ENCODE assay signal across 15 cellular contexts in the genomic region with DNA sequence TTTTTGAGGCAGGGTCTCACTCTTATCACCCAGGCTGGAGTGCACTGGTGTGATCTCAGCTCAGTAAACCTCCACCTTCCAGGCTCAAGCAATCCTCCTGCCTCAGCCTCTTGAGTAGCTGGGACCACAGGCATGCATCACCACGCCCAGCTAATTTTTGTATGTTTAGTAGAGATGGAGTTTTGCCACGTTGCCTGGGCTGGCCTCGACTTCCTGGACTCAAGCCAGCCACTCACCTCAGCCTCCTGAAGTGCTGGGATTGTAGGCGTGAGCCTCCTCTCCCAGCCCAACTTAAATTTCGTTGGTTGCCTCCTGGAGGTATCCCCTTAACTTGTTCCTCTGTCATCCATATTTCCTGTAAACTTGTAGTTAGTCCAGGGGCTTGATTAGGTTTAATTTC. TPM values are rescaled to one million over a fixed set of nuclear protein-coding genes. Genes with fewer than 3 reads are reported as not detected.
DNase-seq lines count a peak whose midpoint lies in the region; ATAC-seq and TF ChIP-seq lines count a peak whose summit lies in the region.
"Had no signal": no experiment of that assay in that cellular context is flagged by ENCODE, and none has a peak within 500 bp of the region (broad histone marks: within the 10 kb centered on the region; RNA-seq: fewer than 3 reads in every experiment).

No MANE protein-coding gene starts in this region.

- TF ChIP-seq CTCF in HFFc6 (IDR thresholded peaks at IDR 0.05), result no peak

- H3K4me1 Mint-ChIP-seq in HFFc6 (ENCODE audit: low read depth), result peaks cover 14% of the 10 kb centered on the region
- peaks cover 0 to 5% (median 2%) of the 10 kb centered on the region in 4 donors for H3K4me1 Mint-ChIP-seq in naive thymus-derived CD8-positive, alpha-beta T cell

- peaks cover 39% of the 10 kb centered on the region for H3K36me3 Mint-ChIP-seq in HFFc6 (ENCODE audit: low read depth)
- H3K36me3 Mint-ChIP-seq in naive thymus-derived CD8-positive, alpha-beta T cell, result peaks cover 0 to 98% (median 3%) of the 10 kb centered on the region in 3 donors

- H3K4me3 Mint-ChIP-seq in HFFc6, result no peak overlapping the region
- no peak overlapping the region for H3K4me3 Mint-ChIP-seq in naive thymus-derived CD8-positive, alpha-beta T cell
- H3K4me3 Mint-ChIP-seq: type B pancreatic cell had no signal

- H3K27ac Mint-ChIP-seq in HFFc6, result peak overlapping the region; percentile 59; the same call in 1 of the 2 replicates
- peak overlapping the region in 6 of 10 donors; percentile 0 to 58 (median 26) for H3K27ac Mint-ChIP-seq in naive thymus-derived CD8-positive, alpha-beta T cell
- H3K27ac Mint-ChIP-seq: type B pancreatic cell had no signal

- DNase-seq in NCI-H748 (lab: John Stamatoyannopoulos, UW; ENCODE audit: unreplicated experiment) (peak; percentile 3), NCI-H748 treated with DMSO at 0.1 percent for 48 hours (lab: John Stamatoyannopoulos, UW) (no peak), HFFc6 (no peak), astrocyte of the hippocampus (ENCODE audit: low read depth, low spot score) (peak; percentile 47), inferior parietal cortex (ENCODE audit: extremely low spot score) (no peak), COLO668 (lab: John Stamatoyannopoulos, UW; ENCODE audit: unreplicated experiment) (no peak)
- DNase-seq in naive thymus-derived CD8-positive, alpha-beta T cell, result no peak
- DNase-seq: activated CD4-positive, alpha-beta T cell treated with anti-CD3 and anti-CD28 coated beads for 1 hour; activated T-cell treated with anti-CD3 and anti-CD28 coated beads, Interleukin-2, amount 50 U/mL, for 1 hour; amniotic stem cell; cortex of kidney; NCI-H187 treated with DMSO at 0.1 percent for 48 hours; retina had no signal

- peaks cover 3% of the 10 kb centered on the region; the same call in 1 of the 2 replicates for H3K27me3 Mint-ChIP-seq in HFFc6 (ENCODE audit: insufficient read depth)
- H3K27me3 Mint-ChIP-seq in naive thymus-derived CD8-positive, alpha-beta T cell, result no peaks in the 10 kb centered on the region
- H3K27me3 Mint-ChIP-seq: type B pancreatic cell had no signal

- POLR2A ChIA-PET in naive thymus-derived CD8-positive, alpha-beta T cell (lab: Charles Lee), result interaction anchor here (0.6 kb wide), 1 partner anchor 50 kb away, joined by 5 read pairs; no protein-coding TSS in a partner anchor

- no peaks in the 10 kb centered on the region for H3K9me3 Mint-ChIP-seq in HFFc6
- H3K9me3 Mint-ChIP-seq in naive thymus-derived CD8-positive, alpha-beta T cell, result no peaks in the 10 kb centered on the region
- H3K9me3 Mint-ChIP-seq: type B pancreatic cell had no signal

- ATAC-seq in naive thymus-derived CD8-positive, alpha-beta T cell, result no peak
- ATAC-seq in HG03571 (IDR thresholded peaks at IDR 0.05; ENCODE audit: unreplicated experiment), result no peak

RNA-seq across cellular contexts. Expression of gene RAB24, which starts 47.2 kb away (rescaled TPM):
- 10 to 100 TPM; 23.3 to 31.4 (median 26.4) TPM for total RNA-seq in HFFc6 (2021; fragmentation: NEBNext Ultra II Directional; extraction: Animal tissue kit (Norgen Biotek cat#: 25700))
- 10 to 100 TPM; 23.3 TPM for total RNA-seq in naive thymus-derived CD8-positive, alpha-beta T cell
- 10 to 100 TPM; 20.8 to 26.9 (median 26.1) TPM for polyA plus RNA-seq in naive thymus-derived CD8-positive, alpha-beta T cell

RNA-seq across cellular contexts. Expression of gene PRELID1, which starts 47.3 kb away (rescaled TPM):
- 100 to 1,000 TPM; 182 to 225 (median 217) TPM for total RNA-seq in HFFc6 (2021; fragmentation: NEBNext Ultra II Directional; extraction: Animal tissue kit (Norgen Biotek cat#: 25700))
- 10 to 100 TPM; 54.2 to 61.4 TPM for total RNA-seq in naive thymus-derived CD8-positive, alpha-beta T cell
- 100 to 1,000 TPM; 163 to 204 (median 180) TPM for polyA plus RNA-seq in naive thymus-derived CD8-positive, alpha-beta T cell

RNA-seq across cellular contexts. Expression of gene MXD3, which starts 55.4 kb away (rescaled TPM):
- total RNA-seq in HFFc6 (2021; fragmentation: NEBNext Ultra II Directional; extraction: Animal tissue kit (Norgen Biotek cat#: 25700)), result 10 to 100 TPM in 5 of 6 experiments, 1 to 10 TPM in 1; 7.7 to 17.0 (median 15.3) TPM
- 10 to 100 TPM; 13.6 to 18.1 TPM for total RNA-seq in naive thymus-derived CD8-positive, alpha-beta T cell
- polyA plus RNA-seq in naive thymus-derived CD8-positive, alpha-beta T cell, result 1 to 10 TPM in 1 of 3 donors, under 1 TPM in 2; 0.07 to 1.1 (median 0.44) TPM

Comparison
In these comparisons a context has a peak if more than half of its experiments do, and no peak if none do; other contexts are left out.
1. DNase-seq: peak in NCI-H748 (single experiment) and astrocyte of the hippocampus (single experiment); none in NCI-H748 treated with DMSO at 0.1 percent for 48 hours (single experiment), HFFc6 (single experiment), naive thymus-derived CD8-positive, alpha-beta T cell (0 of 10), inferior parietal cortex (single experiment) and COLO668 (single experiment).